ENCODE assay signal across 8 cellular contexts in the genomic region with DNA sequence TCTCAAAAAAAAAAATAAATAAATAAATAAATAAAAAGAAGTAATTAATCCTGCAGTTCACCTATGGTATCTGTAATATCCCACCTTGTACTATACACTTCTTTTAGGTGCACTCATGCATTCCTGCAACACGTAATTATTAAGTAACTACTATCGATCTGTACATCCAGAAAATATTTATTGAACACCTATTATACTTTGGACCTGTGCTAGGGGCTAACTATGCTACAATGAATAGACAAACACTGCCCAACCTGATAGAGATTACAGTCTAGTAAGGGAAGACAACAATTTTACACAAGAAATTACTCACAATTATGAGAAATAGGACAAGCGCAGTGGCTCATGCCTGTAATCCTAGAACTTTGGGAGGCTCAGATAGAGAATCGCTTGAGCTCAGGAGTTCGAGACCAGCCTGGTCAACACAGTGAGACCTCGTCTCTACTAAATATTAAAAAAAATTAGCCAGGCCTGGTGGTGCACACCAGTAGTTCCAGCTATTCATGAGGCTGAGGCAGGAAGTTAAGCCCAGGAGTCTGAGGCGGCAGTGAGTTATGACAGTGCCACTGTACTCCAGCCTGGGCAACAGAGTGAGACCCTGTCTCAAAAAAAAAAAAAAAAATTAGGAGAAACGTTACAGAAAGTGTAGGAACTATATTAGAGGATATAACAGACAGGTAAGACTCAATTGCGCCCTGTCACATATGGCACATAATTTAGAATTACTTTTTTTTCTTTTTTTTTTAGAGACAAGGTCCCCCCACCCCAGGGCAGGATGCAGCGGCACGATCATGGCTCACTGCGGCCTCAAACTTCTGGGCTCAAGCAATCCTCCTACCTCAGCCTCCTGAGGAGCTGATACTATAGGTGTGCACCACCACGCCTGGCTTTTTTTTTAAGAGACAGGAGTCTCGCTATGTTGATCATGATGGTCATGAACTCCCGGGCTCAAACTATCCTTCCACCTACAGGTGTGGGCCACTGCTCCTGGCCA. TPM values are rescaled to one million over a fixed set of nuclear protein-coding genes. Genes with fewer than 3 reads are reported as not detected.
DNase-seq lines count a peak whose midpoint lies in the region; ATAC-seq and TF ChIP-seq lines count a peak whose summit lies in the region.

No MANE protein-coding gene starts in this region.

- no peaks in the 10 kb centered on the region for H3K9me3 Mint-ChIP-seq in activated CD4-positive, alpha-beta memory T cell treated with anti-CD3 and anti-CD28 coated beads for 36 hours
- peaks cover 2 to 4% of the 10 kb centered on the region in 2 donors for H3K9me3 Mint-ChIP-seq in stimulated activated naive B cell treated with anti-CD40 and anti-IgM and Interleukin-4, amounts not matched to agents 10 μg/mL and 1 μg/mL and 100 μg/mL, for 72 hours

- H3K4me3 ChIP-seq in HFF-Myc (replicated peaks; ENCODE audit: low read depth, low read length) (peak overlapping the region; percentile 50), iPS-11a (ENCODE audit: low read depth, low read length) (peak overlapping the region; percentile 74)

- H3K4me3 Mint-ChIP-seq in activated CD4-positive, alpha-beta memory T cell treated with anti-CD3 and anti-CD28 coated beads for 36 hours: peak overlapping the region; percentile 88
- peak overlapping the region; percentile 90 to 96 for H3K4me3 Mint-ChIP-seq in stimulated activated naive B cell treated with anti-CD40 and anti-IgM and Interleukin-4, amounts not matched to agents 10 μg/mL and 1 μg/mL and 100 μg/mL, for 72 hours

- H3K36me3 Mint-ChIP-seq in activated CD4-positive, alpha-beta memory T cell treated with anti-CD3 and anti-CD28 coated beads for 36 hours: peaks cover 7% of the 10 kb centered on the region
- peaks cover 3 to 15% of the 10 kb centered on the region in 2 donors for H3K36me3 Mint-ChIP-seq in stimulated activated naive B cell treated with anti-CD40 and anti-IgM and Interleukin-4, amounts not matched to agents 10 μg/mL and 1 μg/mL and 100 μg/mL, for 72 hours

- intact Hi-C loops in activated CD4-positive, alpha-beta memory T cell treated with anti-CD3 and anti-CD28 coated beads for 36 hours (cut with micrococcal nuclease): loop anchor here (1.0 to 5.0 kb wide), 5 partner anchors 53 to 373 kb away; partner anchors contain the start of genes PSMC1 and TDP1

- POLR2A ChIA-PET in activated CD4-positive, alpha-beta memory T cell treated with anti-CD3 and anti-CD28 coated beads for 36 hours (lab: Charles Lee): interaction anchor here (0.6 to 1.1 kb wide), 4 partner anchors 13 to 1254 kb away, joined by 3 to 5 read pairs (median 4); no protein-coding TSS in a partner anchor
- POLR2A ChIA-PET in GM10248 (lab: Yijun Ruan, JAX): interaction anchor here (0.5 kb wide), 1 partner anchor 67 kb away, joined by 3 read pairs; no protein-coding TSS in a partner anchor

- CTCF ChIA-PET in activated CD4-positive, alpha-beta memory T cell treated with anti-CD3 and anti-CD28 coated beads for 36 hours (lab: Charles Lee): interaction anchor here (0.8 to 2.0 kb wide), 3 partner anchors 13 to 428 kb away, joined by 3 to 5 read pairs (median 4); no protein-coding TSS in a partner anchor
- CTCF ChIA-PET in GM10248 (lab: Yijun Ruan, JAX): interaction anchor here (1.2 to 1.9 kb wide), 3 partner anchors 9 to 96 kb away, joined by 3 to 7 read pairs (median 4); no protein-coding TSS in a partner anchor

- DNase-seq in HFF-Myc (ENCODE audit: extremely low read depth, low read depth) (no peak), GM10248 (ENCODE audit: extremely low spot score) (no peak)
- no peak for DNase-seq in activated CD4-positive, alpha-beta memory T cell treated with anti-CD3 and anti-CD28 coated beads for 36 hours
- DNase-seq in stimulated activated naive B cell treated with anti-CD40 and anti-IgM and Interleukin-4, amounts not matched to agents 10 μg/mL and 1 μg/mL and 100 μg/mL, for 72 hours: no peak
- no peak for DNase-seq in stimulated activated CD4-positive, alpha-beta T cell treated with anti-CD3 and anti-CD28 coated beads, Interleukin-1b, Interleukin-23, amount 100 ng/mL, for 48 hours

- H3K27ac Mint-ChIP-seq in activated CD4-positive, alpha-beta memory T cell treated with anti-CD3 and anti-CD28 coated beads for 36 hours: peak overlapping the region; percentile 91
- H3K27ac Mint-ChIP-seq in stimulated activated naive B cell treated with anti-CD40 and anti-IgM and Interleukin-4, amounts not matched to agents 10 μg/mL and 1 μg/mL and 100 μg/mL, for 72 hours: peak overlapping the region; percentile 97

- no peak for TF ChIP-seq CTCF in HFF-Myc (IDR thresholded peaks at IDR 0.05; ENCODE audit: low read depth, low read length, missing control alignments)
- no peak for TF ChIP-seq CTCF in GM10248 (IDR thresholded peaks at IDR 0.05; ENCODE audit: control extremely low read depth, extremely low read depth, low read depth, missing control alignments)

- H3K27me3 Mint-ChIP-seq in activated CD4-positive, alpha-beta memory T cell treated with anti-CD3 and anti-CD28 coated beads for 36 hours: no peaks in the 10 kb centered on the region
- peaks cover 3 to 7% of the 10 kb centered on the region in 2 donors for H3K27me3 Mint-ChIP-seq in stimulated activated naive B cell treated with anti-CD40 and anti-IgM and Interleukin-4, amounts not matched to agents 10 μg/mL and 1 μg/mL and 100 μg/mL, for 72 hours

- peaks cover 26% of the 10 kb centered on the region for H3K4me1 Mint-ChIP-seq in activated CD4-positive, alpha-beta memory T cell treated with anti-CD3 and anti-CD28 coated beads for 36 hours (ENCODE audit: low read depth)
- H3K4me1 Mint-ChIP-seq in stimulated activated naive B cell treated with anti-CD40 and anti-IgM and Interleukin-4, amounts not matched to agents 10 μg/mL and 1 μg/mL and 100 μg/mL, for 72 hours: peaks cover 9 to 19% of the 10 kb centered on the region in 2 donors

- ATAC-seq in stimulated activated naive B cell treated with anti-CD40 and anti-IgM and Interleukin-4, amounts not matched to agents 10 μg/mL and 1 μg/mL and 100 μg/mL, for 72 hours (replicated peaks): no peak
- ATAC-seq in HG03280 (IDR thresholded peaks at IDR 0.05; ENCODE audit: unreplicated experiment) (no peak), GM18861 (IDR thresholded peaks at IDR 0.05; ENCODE audit: unreplicated experiment) (no peak)

RNA-seq across cellular contexts. Expression of gene NRDE2, which starts 1.2 kb away (rescaled TPM):
- total RNA-seq in activated CD4-positive, alpha-beta memory T cell treated with anti-CD3 and anti-CD28 coated beads for 36 hours: 10 to 100 TPM; 18.9 to 24.8 TPM
